Comparison of ENCODE assay signal across 9 cellular contexts in genomic region chr2:144517825-144518699, GRCh38. TPM values are rescaled to one million over a fixed set of nuclear protein-coding genes. Genes with fewer than 3 reads are reported as not detected.
DNase-seq lines count a peak whose midpoint lies in the region; ATAC-seq and TF ChIP-seq lines count a peak whose summit lies in the region.
"Had no signal": no experiment of that assay in that cellular context is flagged by ENCODE, and none has a peak within 500 bp of the region (broad histone marks: within the 10 kb centered on the region; RNA-seq: fewer than 3 reads in every experiment).

No MANE protein-coding gene starts in this region.

- H3F3A ChIP-seq in SK-N-SH (replicated peaks; ENCODE audit: insufficient read depth), result peaks cover 7% of the 10 kb centered on the region

- H3K4me2 ChIP-seq in SK-N-SH, result peak overlapping the region; percentile 94

- H3K27me3 ChIP-seq in SK-N-SH (ENCODE audit: insufficient read depth) (no peaks in the 10 kb centered on the region), kidney epithelial cell (ENCODE audit: control insufficient read depth, insufficient read depth, low read length) (peaks cover 4% of the 10 kb centered on the region), testis (no peaks in the 10 kb centered on the region)

- no peak for TF ChIP-seq RAD21 in SK-N-SH (IDR thresholded peaks at IDR 0.05; ENCODE audit: low read length)

- 2% methylated on average over 21 of the region's 21 CpGs for WGBS in SK-N-SH (ENCODE audit: low lambda C conversion rate)
- 0 to 1% methylated on average over 21 of the region's 21 CpGs for WGBS in testis, 2 donors

- H3K27me3 Mint-ChIP-seq in activated CD8-positive, alpha-beta T cell treated with anti-CD3 and anti-CD28 coated beads, Interleukin-2, amount 10 ng/mL, durations not matched to agents 7 days and 5 days (ENCODE audit: low read depth), result peaks cover 45% of the 10 kb centered on the region
- no peaks in the 10 kb centered on the region for H3K27me3 Mint-ChIP-seq in natural killer cell treated with Interleukin-12 subunit alpha and Interleukin-12 subunit beta and Interleukin-15 and Interleukin-18, amount 100 ng/mL, for 72 hours

- no peak for TF ChIP-seq EP300 in SK-N-SH (IDR thresholded peaks at IDR 0.05; ENCODE audit: borderline replicate concordance in 1 of 2, low read depth in 1 of 2, low read length in 1 of 2)

- POLR2A ChIA-PET in SK-N-SH (lab: Yijun Ruan, JAX), result interaction anchor here (0.6 kb wide), 1 partner anchor 87 kb away, joined by 4 read pairs; no protein-coding TSS in a partner anchor
- POLR2A ChIA-PET in activated CD8-positive, alpha-beta T cell treated with anti-CD3 and anti-CD28 coated beads, Interleukin-2, amount 10 ng/mL, durations not matched to agents 7 days and 5 days (lab: Charles Lee), result interaction anchor here (0.6 to 0.7 kb wide), 3 partner anchors 92 to 319 kb away, joined by 3 to 7 read pairs (median 6); no protein-coding TSS in a partner anchor

- peak overlapping the region; percentile 95 to 97 for H3K27ac ChIP-seq in SK-N-SH (ENCODE audit: low read depth in 2 of 2, low read length in 1 of 2)
- peak overlapping the region; percentile 99 to 100 for H3K27ac ChIP-seq in testis

- TF ChIP-seq POLR2A in testis (IDR thresholded peaks at IDR 0.05), result no peak

- H3K27ac Mint-ChIP-seq in activated CD8-positive, alpha-beta T cell treated with anti-CD3 and anti-CD28 coated beads, Interleukin-2, amount 10 ng/mL, durations not matched to agents 7 days and 5 days, result peak overlapping the region; percentile 74
- no peak overlapping the region for H3K27ac Mint-ChIP-seq in natural killer cell treated with Interleukin-12 subunit alpha and Interleukin-12 subunit beta and Interleukin-15 and Interleukin-18, amount 100 ng/mL, for 72 hours
- H3K27ac Mint-ChIP-seq: nephron had no signal

- TF ChIP-seq CTCF in SK-N-SH (IDR thresholded peaks at IDR 0.05), result no peak
- TF ChIP-seq CTCF in kidney epithelial cell (IDR thresholded peaks at IDR 0.05; ENCODE audit: insufficient read depth, low read length, poor library complexity, severe bottlenecking), result no peak
- TF ChIP-seq CTCF in testis (IDR thresholded peaks at IDR 0.05), result no peak
- no peak for TF ChIP-seq CTCF in GM10266 (IDR thresholded peaks at IDR 0.05; ENCODE audit: control insufficient read depth, insufficient read depth, low read depth, missing control alignments)

- DNase-seq in SK-N-SH (no peak), kidney epithelial cell (ENCODE audit: low read depth) (no peak), testis (peak; percentile 59), GM10266 (ENCODE audit: extremely low spot score) (no peak)
- DNase-seq in activated CD8-positive, alpha-beta T cell treated with anti-CD3 and anti-CD28 coated beads, Interleukin-2, amount 10 ng/mL, durations not matched to agents 7 days and 5 days, result no peak
- no peak for DNase-seq in natural killer cell treated with Interleukin-12 subunit alpha and Interleukin-12 subunit beta and Interleukin-15 and Interleukin-18, amount 100 ng/mL, for 72 hours (ENCODE audit: low spot score)

- peak overlapping the region; percentile 97 for H3K9ac ChIP-seq in SK-N-SH

- no peaks in the 10 kb centered on the region for H3K9me3 Mint-ChIP-seq in activated CD8-positive, alpha-beta T cell treated with anti-CD3 and anti-CD28 coated beads, Interleukin-2, amount 10 ng/mL, durations not matched to agents 7 days and 5 days (ENCODE audit: insufficient read depth)
- H3K9me3 Mint-ChIP-seq in natural killer cell treated with Interleukin-12 subunit alpha and Interleukin-12 subunit beta and Interleukin-15 and Interleukin-18, amount 100 ng/mL, for 72 hours, result no peaks in the 10 kb centered on the region
- H3K9me3 Mint-ChIP-seq: nephron had no signal

- peaks cover 21% of the 10 kb centered on the region for H3K4me1 Mint-ChIP-seq in activated CD8-positive, alpha-beta T cell treated with anti-CD3 and anti-CD28 coated beads, Interleukin-2, amount 10 ng/mL, durations not matched to agents 7 days and 5 days (ENCODE audit: low read depth)
- H3K4me1 Mint-ChIP-seq in natural killer cell treated with Interleukin-12 subunit alpha and Interleukin-12 subunit beta and Interleukin-15 and Interleukin-18, amount 100 ng/mL, for 72 hours (ENCODE audit: low read depth in 2 of 2), result peaks cover 38 to 43% of the 10 kb centered on the region in 2 donors

- H3K36me3 ChIP-seq in SK-N-SH (replicated peaks in 1 of 2; ENCODE audit: control insufficient read depth in 1 of 2, insufficient read depth in 2 of 2, low read length in 1 of 2), result peaks cover 0 to 5% of the 10 kb centered on the region in 2 experiments
- no peaks in the 10 kb centered on the region for H3K36me3 ChIP-seq in kidney epithelial cell (ENCODE audit: control insufficient read depth, insufficient read depth, low read length)
- no peaks in the 10 kb centered on the region for H3K36me3 ChIP-seq in testis (ENCODE audit: low read depth, missing control alignments)

- peaks cover 6% of the 10 kb centered on the region for H4K20me1 ChIP-seq in SK-N-SH (ENCODE audit: insufficient read depth)

- H3K9me3 ChIP-seq in SK-N-SH, result no peaks in the 10 kb centered on the region
- H3K9me3 ChIP-seq in testis, result no peaks in the 10 kb centered on the region

- peaks cover 63% of the 10 kb centered on the region for H3K79me2 ChIP-seq in SK-N-SH (ENCODE audit: insufficient read depth)

- ATAC-seq in SK-N-SH treated with all-trans-retinoic acid at 6 μM for 48 hours (no peak), HG03175 (IDR thresholded peaks at IDR 0.05; ENCODE audit: unreplicated experiment) (no peak)
- no peak for ATAC-seq in activated CD8-positive, alpha-beta T cell treated with anti-CD3 and anti-CD28 coated beads, Interleukin-2, amount 10 ng/mL, durations not matched to agents 7 days and 5 days
- ATAC-seq in natural killer cell treated with Interleukin-12 subunit alpha and Interleukin-12 subunit beta and Interleukin-15 and Interleukin-18, amount 100 ng/mL, for 72 hours, result no peak

- H3K4me3 Mint-ChIP-seq in activated CD8-positive, alpha-beta T cell treated with anti-CD3 and anti-CD28 coated beads, Interleukin-2, amount 10 ng/mL, durations not matched to agents 7 days and 5 days, result no peak overlapping the region
- H3K4me3 Mint-ChIP-seq in natural killer cell treated with Interleukin-12 subunit alpha and Interleukin-12 subunit beta and Interleukin-15 and Interleukin-18, amount 100 ng/mL, for 72 hours, result no peak overlapping the region
- H3K4me3 Mint-ChIP-seq: nephron had no signal

- intact Hi-C loops in testis (cut with DNase I; ENCODE audit: low total_unique reads), result loop anchor here (10.0 kb wide), 1 partner anchor 83 kb away; no protein-coding TSS in a partner anchor

- CTCF ChIA-PET in SK-N-SH (lab: Yijun Ruan, JAX), result interaction anchor here (0.7 to 3.2 kb wide), 4 partner anchors 69 to 117 kb away, joined by 3 to 9 read pairs (median 3); no protein-coding TSS in a partner anchor
- CTCF ChIA-PET in activated CD8-positive, alpha-beta T cell treated with anti-CD3 and anti-CD28 coated beads, Interleukin-2, amount 10 ng/mL, durations not matched to agents 7 days and 5 days (lab: Charles Lee), result interaction anchor here (0.6 kb wide), 1 partner anchor 179 kb away, joined by 3 read pairs; no protein-coding TSS in a partner anchor

- H3K4me3 ChIP-seq in SK-N-SH (ENCODE audit: low read depth in 2 of 2, low read length in 1 of 2) (peak overlapping the region; percentile 83 to 97), kidney epithelial cell (ENCODE audit: low read depth, low read length) (peak overlapping the region; percentile 73), testis (peak overlapping the region; percentile 86 to 95)

- H3K4me1 ChIP-seq in SK-N-SH (ENCODE audit: control insufficient read depth in 1 of 2, insufficient read depth in 2 of 2, low read depth in 1 of 2, low read length in 1 of 2), result peaks cover 29 to 30% of the 10 kb centered on the region in 2 experiments; a peak in 3 of 4 replicates
- peaks cover 14% of the 10 kb centered on the region for H3K4me1 ChIP-seq in testis

- H3K36me3 Mint-ChIP-seq in activated CD8-positive, alpha-beta T cell treated with anti-CD3 and anti-CD28 coated beads, Interleukin-2, amount 10 ng/mL, durations not matched to agents 7 days and 5 days (ENCODE audit: low read depth), result peaks cover 2% of the 10 kb centered on the region
- peaks cover 31% of the 10 kb centered on the region for H3K36me3 Mint-ChIP-seq in natural killer cell treated with Interleukin-12 subunit alpha and Interleukin-12 subunit beta and Interleukin-15 and Interleukin-18, amount 100 ng/mL, for 72 hours

- no peak overlapping the region; the same call in 1 of the 2 replicates for H2AFZ ChIP-seq in SK-N-SH (ENCODE audit: low read depth)

- no peaks in the 10 kb centered on the region for H3K9me2 ChIP-seq in SK-N-SH

TF ChIP-seq in SK-N-SH treated with all-trans-retinoic acid at 6 μM for 48 hours, 23 proteins besides CTCF, POLR2A, EP300 and RAD21:
- TF ChIP-seq GLIS3 (CRISPR knock-in tag; IDR thresholded peaks at IDR 0.05) (no peak), POU6F1 (CRISPR knock-in tag; IDR thresholded peaks at IDR 0.05; ENCODE audit: borderline replicate concordance, low read depth) (no peak), ZC3H10 (CRISPR knock-in tag; IDR thresholded peaks at IDR 0.05) (no peak)

RNA-seq across cellular contexts. Expression of gene ZEB2, which starts 1.9 kb away (rescaled TPM):
- polyA plus RNA-seq in SK-N-SH (2012; rRNA removed), result 16.3 and 20.5 TPM in 2 replicates
- 16.9 and 17.6 TPM in 2 replicates for polyA plus RNA-seq in SK-N-SH (2012; cell fraction: cytosol; rRNA removed)
- polyA plus RNA-seq in SK-N-SH (2012; cell fraction: nucleus; rRNA removed), result 24.6 and 25.9 TPM in 2 replicates
- total RNA-seq in activated CD8-positive, alpha-beta T cell treated with anti-CD3 and anti-CD28 coated beads, Interleukin-2, amount 10 ng/mL, durations not matched to agents 7 days and 5 days, result 1 to 10 TPM; 4.0 to 5.7 TPM
- 14.7 and 15.7 TPM in 2 replicates for total RNA-seq in kidney epithelial cell
- 10 to 100 TPM; 87.8 to 96.4 TPM for total RNA-seq in testis
- polyA plus RNA-seq in testis (ENCODE audit: insufficient read depth, low read depth, low replicate concordance), result 38.7 TPM
- 100 to 1,000 TPM; 181 to 248 TPM for total RNA-seq in natural killer cell treated with Interleukin-12 subunit alpha and Interleukin-12 subunit beta and Interleukin-15 and Interleukin-18, amount 100 ng/mL, for 72 hours
